In the genomic region with DNA sequence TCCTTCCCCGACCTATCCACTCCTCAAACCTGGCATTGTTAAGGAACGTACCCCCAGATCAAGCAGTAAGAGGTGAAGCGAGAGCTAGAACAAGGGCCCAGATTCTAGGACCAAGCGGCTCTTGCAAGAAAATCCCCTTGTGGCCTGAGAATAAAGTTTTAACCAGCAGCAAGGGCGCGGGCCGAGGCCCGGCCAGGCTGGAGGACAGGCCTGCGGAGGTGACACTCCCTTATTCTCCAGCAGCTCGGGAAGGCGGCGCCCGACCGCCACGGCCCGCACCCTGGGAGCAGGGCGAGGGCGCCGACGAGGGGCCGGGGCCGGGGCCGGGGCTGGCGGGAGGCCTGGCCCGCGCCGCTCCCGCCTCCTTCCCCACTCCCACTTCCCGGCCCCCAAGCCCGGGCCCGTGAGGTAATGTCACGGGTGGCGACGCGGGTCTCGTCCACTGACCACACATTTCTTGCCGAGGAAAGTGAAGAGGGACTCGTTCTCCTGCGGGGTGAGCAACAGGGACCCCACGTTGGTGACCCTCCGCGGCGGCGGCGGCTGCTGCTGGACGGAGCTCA, we compare ENCODE assay signal across 8 cellular contexts. TPM values are rescaled to one million over a fixed set of nuclear protein-coding genes. Genes with fewer than 3 reads are reported as not detected.
A peak's percentile ranks its signal among the peaks of the same experiment; 100 is the strongest.
DNase-seq lines count a peak whose midpoint lies in the region; ATAC-seq and TF ChIP-seq lines count a peak whose summit lies in the region.

No MANE protein-coding gene starts in this region.

- H3K27ac ChIP-seq in KMS-11 (peak overlapping the region; percentile 88), esophagus (ENCODE audit: low read depth in 2 of 2, low read length in 1 of 2) (peak overlapping the region; percentile 99 to 100), mucosa of rectum (ENCODE audit: low read depth in 2 of 2, low read length in 2 of 2) (peak overlapping the region; percentile 99 to 100), thymus (ENCODE audit: low read depth) (peak overlapping the region; percentile 96)

- CTCF ChIA-PET in activated CD8-positive, alpha-beta memory T cell treated with anti-CD3 and anti-CD28 coated beads, Interleukin-2, amount 10 ng/mL, durations not matched to agents 7 days and 5 days (lab: Charles Lee) = interaction anchor here (0.8 to 1.6 kb wide), 9 partner anchors 10 to 66 kb away, joined by 3 to 9 read pairs (median 4); no protein-coding TSS in a partner anchor

- no peaks in the 10 kb centered on the region for H3K36me3 ChIP-seq in KMS-11 (ENCODE audit: insufficient read depth)
- no peaks in the 10 kb centered on the region for H3K36me3 ChIP-seq in esophagus (ENCODE audit: control insufficient read depth in 2 of 2, insufficient read depth in 2 of 2, low read length in 1 of 2)
- H3K36me3 ChIP-seq in mucosa of rectum (ENCODE audit: control insufficient read depth in 2 of 2, insufficient read depth in 2 of 2, low read length in 2 of 2) = no peaks in the 10 kb centered on the region
- H3K36me3 ChIP-seq in thymus (ENCODE audit: control insufficient read depth, insufficient read depth) = no peaks in the 10 kb centered on the region

- H2AFZ ChIP-seq in KMS-11 (ENCODE audit: low read depth) = peak overlapping the region; percentile 73

- WGBS in esophagus, 2 donors = 0 to 1% methylated on average over 41 to 46 of the region's 46 CpGs
- under 1% methylated on average over 46 of the region's 46 CpGs for WGBS in thymus

- H3K4me3 Mint-ChIP-seq in activated CD8-positive, alpha-beta memory T cell treated with anti-CD3 and anti-CD28 coated beads, Interleukin-2, amount 10 ng/mL, durations not matched to agents 7 days and 5 days = peak overlapping the region; percentile 96

- no peaks in the 10 kb centered on the region for H3K27me3 Mint-ChIP-seq in activated CD8-positive, alpha-beta memory T cell treated with anti-CD3 and anti-CD28 coated beads, Interleukin-2, amount 10 ng/mL, durations not matched to agents 7 days and 5 days

- no peaks in the 10 kb centered on the region for H3K27me3 ChIP-seq in KMS-11 (ENCODE audit: insufficient read depth, low read depth)
- no peaks in the 10 kb centered on the region for H3K27me3 ChIP-seq in esophagus (ENCODE audit: control insufficient read depth in 1 of 2, insufficient read depth in 2 of 2, low read length in 2 of 2)
- no peaks in the 10 kb centered on the region for H3K27me3 ChIP-seq in mucosa of rectum (ENCODE audit: control insufficient read depth in 2 of 2, insufficient read depth in 2 of 2, low read length in 2 of 2)
- no peaks in the 10 kb centered on the region for H3K27me3 ChIP-seq in thymus (ENCODE audit: control insufficient read depth, insufficient read depth)

- peaks cover 50% of the 10 kb centered on the region for H3K4me1 Mint-ChIP-seq in activated CD8-positive, alpha-beta memory T cell treated with anti-CD3 and anti-CD28 coated beads, Interleukin-2, amount 10 ng/mL, durations not matched to agents 7 days and 5 days

- H3K79me2 ChIP-seq in KMS-11 (ENCODE audit: insufficient read depth, low read depth) = peaks cover 50% of the 10 kb centered on the region

- H3K9me3 Mint-ChIP-seq in activated CD8-positive, alpha-beta memory T cell treated with anti-CD3 and anti-CD28 coated beads, Interleukin-2, amount 10 ng/mL, durations not matched to agents 7 days and 5 days (ENCODE audit: low read depth) = no peaks in the 10 kb centered on the region

- TF ChIP-seq CTCF in KMS-11 (conservative IDR thresholded peaks at IDR 0.05; ENCODE audit: low read depth, low read length) = no peak

- peaks cover 29% of the 10 kb centered on the region for H4K20me1 ChIP-seq in KMS-11 (ENCODE audit: insufficient read depth)

- DNase-seq in activated CD8-positive, alpha-beta memory T cell treated with anti-CD3 and anti-CD28 coated beads, Interleukin-2, amount 10 ng/mL, durations not matched to agents 7 days and 5 days = no peak
- DNase-seq in epidermal melanocyte (ENCODE audit: insufficient read length, low spot score) = no peak

- H3K4me1 ChIP-seq in KMS-11 (ENCODE audit: low read depth, poor library complexity, severe bottlenecking) (peaks cover 61% of the 10 kb centered on the region), esophagus (ENCODE audit: control insufficient read depth in 2 of 2, insufficient read depth in 2 of 2, low read length in 1 of 2) (no peaks in the 10 kb centered on the region), mucosa of rectum (ENCODE audit: control insufficient read depth in 2 of 2, insufficient read depth in 2 of 2, low read length in 2 of 2) (peaks cover 22 to 26% of the 10 kb centered on the region in 2 donors), thymus (ENCODE audit: control insufficient read depth, insufficient read depth, low read length) (peaks cover 4% of the 10 kb centered on the region)

- peaks cover 13% of the 10 kb centered on the region for H3K36me3 Mint-ChIP-seq in activated CD8-positive, alpha-beta memory T cell treated with anti-CD3 and anti-CD28 coated beads, Interleukin-2, amount 10 ng/mL, durations not matched to agents 7 days and 5 days

- H3K9me3 ChIP-seq in esophagus (ENCODE audit: control insufficient read depth in 2 of 2, insufficient read depth in 1 of 2, low read depth in 1 of 2, low read length in 1 of 2) (no peaks in the 10 kb centered on the region), mucosa of rectum (ENCODE audit: control insufficient read depth in 2 of 2, low read length in 2 of 2) (no peaks in the 10 kb centered on the region), thymus (ENCODE audit: control insufficient read depth) (no peaks in the 10 kb centered on the region)

- H3K4me2 ChIP-seq in KMS-11 = peak overlapping the region; percentile 95

- H3K4me3 ChIP-seq in GM08714 (ENCODE audit: low read length) (peak overlapping the region; percentile 94), KMS-11 (IDR thresholded peaks at IDR 0.05; ENCODE audit: insufficient read depth, low read depth, low read length) (no peak overlapping the region), esophagus (ENCODE audit: low read depth in 1 of 2, low read length in 2 of 2) (peak overlapping the region; percentile 89 to 95), mucosa of rectum (ENCODE audit: low read length in 2 of 2) (peak overlapping the region; percentile 92 to 98), thymus (ENCODE audit: low read length) (peak overlapping the region; percentile 89)

- H3K9ac ChIP-seq in KMS-11 (peak overlapping the region; percentile 86), mucosa of rectum (ENCODE audit: low read depth in 1 of 2, low read length in 2 of 2) (peak overlapping the region; percentile 94 to 99)

- ATAC-seq in GM21786 (IDR thresholded peaks at IDR 0.05; ENCODE audit: unreplicated experiment) = peak; percentile 7
- ATAC-seq in activated CD8-positive, alpha-beta memory T cell treated with anti-CD3 and anti-CD28 coated beads, Interleukin-2, amount 10 ng/mL, durations not matched to agents 7 days and 5 days = peak; percentile 40

- H3K27ac Mint-ChIP-seq in activated CD8-positive, alpha-beta memory T cell treated with anti-CD3 and anti-CD28 coated beads, Interleukin-2, amount 10 ng/mL, durations not matched to agents 7 days and 5 days = peak overlapping the region; percentile 89

RNA-seq across cellular contexts. Expression of a gene that starts 0.6 kb away (rescaled TPM):
- total RNA-seq in activated CD8-positive, alpha-beta memory T cell treated with anti-CD3 and anti-CD28 coated beads, Interleukin-2, amount 10 ng/mL, durations not matched to agents 7 days and 5 days = 1 to 10 TPM; 7.6 to 7.8 TPM
- polyA plus RNA-seq in esophagus = 10 to 100 TPM; 13.7 to 20.7 TPM
- polyA plus RNA-seq in thymus = 17.8 TPM
